ENCODE assay signal across 13 cellular contexts in the genomic region with DNA sequence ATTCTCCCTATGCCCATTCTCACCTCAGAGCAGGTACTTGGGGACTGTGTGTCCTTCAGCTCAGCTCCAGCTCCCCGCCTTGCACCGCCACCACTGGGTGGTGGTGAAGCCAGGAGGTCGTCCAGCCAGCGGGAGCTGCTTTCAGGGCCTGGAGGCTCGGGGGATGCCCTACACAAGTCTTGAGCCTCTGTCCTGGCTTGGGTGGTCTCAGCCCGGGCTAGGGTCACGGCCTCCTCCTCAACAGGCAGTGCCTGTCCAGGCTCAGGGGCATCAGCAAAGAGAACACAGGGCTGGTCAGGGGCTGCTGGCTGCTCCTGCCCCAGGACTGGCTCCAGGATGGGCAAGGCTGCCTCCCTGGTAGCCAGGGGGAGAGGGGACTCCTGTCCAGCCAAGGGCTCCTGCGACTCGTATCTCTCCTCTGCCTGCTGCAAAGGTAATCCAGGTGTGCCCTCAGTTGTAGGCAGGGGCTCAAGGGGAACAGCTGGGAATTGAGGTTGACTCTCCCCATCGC. TPM values are rescaled to one million over a fixed set of nuclear protein-coding genes. Genes with fewer than 3 reads are reported as not detected.
DNase-seq lines count a peak whose midpoint lies in the region; ATAC-seq, FAIRE-seq and TF ChIP-seq lines count a peak whose summit lies in the region.
"Had no signal": no experiment of that assay in that cellular context is flagged by ENCODE, and none has a peak within 500 bp of the region (broad histone marks: within the 10 kb centered on the region; RNA-seq: fewer than 3 reads in every experiment).

No MANE protein-coding gene starts in this region.

- no peaks in the 10 kb centered on the region for H3K9me3 ChIP-seq in SK-N-SH
- no peaks in the 10 kb centered on the region for H3K9me3 ChIP-seq in K562 (replicated peaks; ENCODE audit: control insufficient read depth, insufficient read depth, low read depth, low read length)
- H3K9me3 ChIP-seq in mesodermal cell (ENCODE audit: control insufficient read depth, low read length), result no peaks in the 10 kb centered on the region
- H3K9me3 ChIP-seq in tibial artery, result no peaks in the 10 kb centered on the region

- peaks cover 8% of the 10 kb centered on the region for H3F3A ChIP-seq in SK-N-SH (replicated peaks; ENCODE audit: insufficient read depth)

- POLR2A ChIA-PET in SK-N-SH (lab: Yijun Ruan, JAX) (no interaction called here), K562 (lab: Yijun Ruan, JAX) (interaction anchor here (0.6 to 5.0 kb wide), 6 partner anchors 10 to 583 kb away, joined by 3 to 68 read pairs (median 4); a partner anchor contains a TSS)

- no peak for DNase-seq in SK-N-SH
- no peak for DNase-seq in K562 (ENCODE audit: extremely low read depth in 1 of 4, low spot score in 3 of 4)
- peak in 1 of 2 donors; percentile 67 for DNase-seq in tibial artery
- DNase-seq: NCI-H2029 had no signal

- 100% methylated on average over 5 of the region's 10 CpGs for WGBS in SK-N-SH (ENCODE audit: low lambda C conversion rate)
- WGBS in K562 (ENCODE audit: insufficient coverage, low coverage, missing lambda C conversion rate), result 76% methylated on average over 9 of the region's 10 CpGs
- WGBS in mesodermal cell (ENCODE audit: insufficient coverage in 2 of 2), 2 experiments, result 98% methylated on average over 8 to 9 of the region's 10 CpGs

- CTCF ChIA-PET in SK-N-SH (lab: Yijun Ruan, JAX), result interaction anchor here (0.9 to 1.1 kb wide), 2 partner anchors 10 to 145 kb away, joined by 3 read pairs; no protein-coding TSS in a partner anchor
- CTCF ChIA-PET in K562 (lab: Yijun Ruan, JAX; ENCODE audit: low intra/inter-chr PET ratio), result no interaction called here

- no peak for FAIRE-seq in K562 (lab: Jason Lieb, UNC)

- peaks cover 7% of the 10 kb centered on the region for H3K9me1 ChIP-seq in K562 (ENCODE audit: control insufficient read depth, insufficient read depth, low read length)

- no peak; the same call in 1 of the 2 replicates for TF ChIP-seq POLR2A in K562 (conservative IDR thresholded peaks at IDR 0.05)

- H3K9ac ChIP-seq in SK-N-SH, result no peak overlapping the region
- H3K9ac ChIP-seq in K562 (ENCODE audit: insufficient read depth in 1 of 2, low read depth in 2 of 2, low read length in 2 of 2), result peak overlapping the region in 1 of 2 experiments; percentile 73; a peak in 2 of 4 replicates

- ATAC-seq in SK-N-SH treated with all-trans-retinoic acid at 6 μM for 48 hours (no peak), K562 (peak; percentile 6; the same call in 2 of the 3 replicates), GM18520 (IDR thresholded peaks at IDR 0.05; ENCODE audit: unreplicated experiment) (no peak), HG03432 (IDR thresholded peaks at IDR 0.05; ENCODE audit: unreplicated experiment) (no peak), HG03097 (IDR thresholded peaks at IDR 0.05; ENCODE audit: low FRiP score, unreplicated experiment) (no peak)
- ATAC-seq: activated CD4-positive, CD25-positive, alpha-beta regulatory T cell treated with anti-CD3 and anti-CD28 coated beads, Interleukin-2, amount 50 U/mL, for 24 hours; stimulated activated memory B cell treated with anti-CD40 and anti-IgM and Interleukin-4, amounts not matched to agents 10 μg/mL and 1 μg/mL and 100 μg/mL, for 72 hours had no signal

- in situ Hi-C loops in K562 (cut with MboI), result no loop called here

- H3K9me2 ChIP-seq in SK-N-SH, result no peaks in the 10 kb centered on the region

- no peak for TF ChIP-seq RAD21 in SK-N-SH (IDR thresholded peaks at IDR 0.05; ENCODE audit: low read length)
- no peak for TF ChIP-seq RAD21 in K562 (CRISPR knock-in tag; conservative IDR thresholded peaks at IDR 0.05 in 1 of 2, IDR thresholded peaks at IDR 0.05 in 1 of 2)

- H3K4me3 ChIP-seq in SK-N-SH (ENCODE audit: low read depth in 2 of 2, low read length in 1 of 2), result no peak overlapping the region
- H3K4me3 ChIP-seq in K562, result no peak overlapping the region
- no peak overlapping the region for H3K4me3 ChIP-seq in mesodermal cell (ENCODE audit: extremely low read depth, insufficient read depth, low read length, poor library complexity, severe bottlenecking)
- H3K4me3 ChIP-seq in tibial artery, result no peak overlapping the region
- H3K4me3 ChIP-seq: lung had no signal

- H3K4me2 ChIP-seq in SK-N-SH (peak overlapping the region; percentile 62; the same call in 1 of the 2 replicates), K562 (ENCODE audit: insufficient read depth, low read length) (no peak overlapping the region)

- no peak for TF ChIP-seq EP300 in SK-N-SH (IDR thresholded peaks at IDR 0.05; ENCODE audit: borderline replicate concordance in 1 of 2, low read depth in 1 of 2, low read length in 1 of 2)
- no peak for TF ChIP-seq EP300 in K562 (IDR thresholded peaks at IDR 0.05; ENCODE audit: low read length)

- H3K36me3 ChIP-seq in SK-N-SH (replicated peaks in 1 of 2; ENCODE audit: control insufficient read depth in 1 of 2, insufficient read depth in 2 of 2, low read length in 1 of 2), result peaks cover 33 to 80% of the 10 kb centered on the region in 2 experiments
- peaks cover 83% of the 10 kb centered on the region for H3K36me3 ChIP-seq in K562 (ENCODE audit: control insufficient read depth, insufficient read depth, low read length)
- H3K36me3 ChIP-seq in mesodermal cell (ENCODE audit: control insufficient read depth, insufficient read depth, low read length), result peaks cover 88% of the 10 kb centered on the region
- peaks cover 64 to 84% (median 81%) of the 10 kb centered on the region in 3 donors for H3K36me3 ChIP-seq in tibial artery

- BruUV-seq in K562 (replicated peaks; lab: Mats Ljungman, UMichigan), result no TSS peak

- TF ChIP-seq CTCF in SK-N-SH (IDR thresholded peaks at IDR 0.05) (no peak), K562 (IDR thresholded peaks at IDR 0.05 in 2 of 3, conservative IDR thresholded peaks at IDR 0.05 in 1 of 3; ENCODE audit: insufficient read depth in 2 of 3, low read depth in 1 of 3, low read length in 3 of 3) (peak in 2 of 3 experiments; percentile 3 to 32; a peak in 2 of 6 replicates), tibial artery (IDR thresholded peaks at IDR 0.05) (no peak)

- peaks cover 32% of the 10 kb centered on the region for H3K79me2 ChIP-seq in SK-N-SH (ENCODE audit: insufficient read depth)
- peaks cover 4% of the 10 kb centered on the region; the same call in 2 of the 3 replicates for H3K79me2 ChIP-seq in K562 (ENCODE audit: control insufficient read depth, insufficient read depth, low read length)

- H3K4me1 ChIP-seq in SK-N-SH (ENCODE audit: control insufficient read depth in 1 of 2, insufficient read depth in 2 of 2, low read depth in 1 of 2, low read length in 1 of 2) (peaks cover 2 to 4% of the 10 kb centered on the region in 2 experiments; a peak in 1 of 4 replicates), K562 (replicated peaks in 1 of 2; ENCODE audit: control insufficient read depth in 2 of 2, insufficient read depth in 2 of 2, low read length in 2 of 2) (peaks cover 25 to 49% of the 10 kb centered on the region in 2 experiments), mesodermal cell (ENCODE audit: control insufficient read depth, insufficient read depth, low read length, poor library complexity, severe bottlenecking) (peaks cover 61% of the 10 kb centered on the region), tibial artery (peaks cover 0 to 82% (median 60%) of the 10 kb centered on the region in 4 donors)

- H2AFZ ChIP-seq in SK-N-SH (ENCODE audit: low read depth) (no peak overlapping the region), K562 (ENCODE audit: low read depth, low read length) (no peak overlapping the region)

- H3K27me3 ChIP-seq in SK-N-SH (ENCODE audit: insufficient read depth) (no peaks in the 10 kb centered on the region), K562 (ENCODE audit: control insufficient read depth in 2 of 2, insufficient read depth in 2 of 2, low read length in 2 of 2) (no peaks in the 10 kb centered on the region), tibial artery (no peaks in the 10 kb centered on the region)

- intact Hi-C loops in K562 (cut with micrococcal nuclease), result no loop called here
- intact Hi-C loops in tibial artery (cut with DNase I; ENCODE audit: low total_unique reads), result no loop called here

- H3K27ac ChIP-seq in SK-N-SH (ENCODE audit: low read depth in 2 of 2, low read length in 1 of 2) (peak overlapping the region in 1 of 2 experiments; percentile 75; a peak in 1 of 4 replicates), K562 (ENCODE audit: extremely low read depth, low read depth, low read length) (no peak overlapping the region), mesodermal cell (ENCODE audit: low read depth, low read length, severe bottlenecking) (peak overlapping the region; percentile 10), tibial artery (peak overlapping the region; percentile 76 to 79)

- H4K20me1 ChIP-seq in SK-N-SH (ENCODE audit: insufficient read depth) (peaks cover 15% of the 10 kb centered on the region), K562 (replicated peaks; ENCODE audit: control insufficient read depth, insufficient read depth, low read length) (peaks cover 24% of the 10 kb centered on the region)

RNA-seq across cellular contexts. Expression of a gene that starts 12.2 kb away (rescaled TPM):
- polyA plus RNA-seq in SK-N-SH (2012; rRNA removed) (29.6 and 43.3 TPM in 2 replicates), K562 (2011; rRNA removed) (7.3 and 14.1 TPM in 2 replicates), K562 (2014; fragmentation: Illumina TruSeq; extraction: Trizol) (29.9 and 31.4 TPM in 2 replicates), K562 (2014; fragmentation: Nextera tagmentation; extraction: Ambion mirVana) (1 to 10 TPM; 1.1 to 1.2 TPM), K562 (2014; rRNA removed) (19.5 and 23.8 TPM in 2 replicates)
- 18.0 and 25.0 TPM in 2 replicates for polyA plus RNA-seq in SK-N-SH (2012; cell fraction: cytosol; rRNA removed)
- polyA plus RNA-seq in SK-N-SH (2012; cell fraction: nucleus; rRNA removed), result 108 and 113 TPM in 2 replicates
- 28.6 and 47.8 TPM in 2 replicates for total RNA-seq in K562 (2011; cell fraction: chromatin; rRNA removed; ENCODE audit: low replicate concordance)
- total RNA-seq in K562 (2011; cell fraction: nucleolus; rRNA removed), result 20.5 and 22.4 TPM in 2 replicates
- 30.6 and 31.7 TPM in 2 replicates for total RNA-seq in K562 (2011; cell fraction: nucleoplasm; rRNA removed)
- total RNA-seq in K562 (2014; rRNA removed) (16.2 and 20.2 TPM in 2 replicates), K562 (2014; rRNA removed; fragmentation: Illumina TruSeq; extraction: Trizol) (10.9 and 11.2 TPM in 2 replicates), K562 (2015; rRNA removed; fragmentation: Illumina TruSeq; extraction: Trizol) (8.0 and 10.3 TPM in 2 replicates), K562 (2021) (35.0 and 47.2 TPM in 2 replicates)
- 11.4 and 12.5 TPM in 2 replicates for polyA plus RNA-seq in K562 (2011; cell fraction: cytosol; rRNA removed)
- polyA plus RNA-seq in K562 (2011; cell fraction: nucleus; rRNA removed), result 34.2 and 50.1 TPM in 2 replicates
- polyA plus RNA-seq in K562 (2012), result 17.5 and 28.9 TPM in 2 replicates
- polyA minus RNA-seq in K562 (2011; rRNA and poly(A)+ RNA removed), result 13.6 and 14.5 TPM in 2 replicates
- polyA minus RNA-seq in K562 (2011; cell fraction: cytosol; rRNA and poly(A)+ RNA removed), result 13.8 and 18.3 TPM in 2 replicates
- 8.2 and 11.6 TPM in 2 replicates for polyA minus RNA-seq in K562 (2011; cell fraction: nucleus; rRNA and poly(A)+ RNA removed)
- polyA plus RNA-seq in mesodermal cell (2013, experiment 1 of 2), result 125 TPM
- 103 TPM for polyA plus RNA-seq in mesodermal cell (2013, experiment 2 of 2)

RNA-seq across cellular contexts. Expression of a gene that starts 23.1 kb away (rescaled TPM):
- polyA plus RNA-seq in SK-N-SH (2012; rRNA removed) (122 and 137 TPM in 2 replicates), K562 (2011; rRNA removed) (232 and 251 TPM in 2 replicates), K562 (2014; fragmentation: Illumina TruSeq; extraction: Trizol) (314 and 416 TPM in 2 replicates), K562 (2014; fragmentation: Nextera tagmentation; extraction: Ambion mirVana) (10 to 100 TPM; 91.1 to 96.0 TPM), K562 (2014; rRNA removed) (224 and 238 TPM in 2 replicates)
- 146 and 159 TPM in 2 replicates for polyA plus RNA-seq in SK-N-SH (2012; cell fraction: cytosol; rRNA removed)
- polyA plus RNA-seq in SK-N-SH (2012; cell fraction: nucleus; rRNA removed), result 103 and 108 TPM in 2 replicates
- total RNA-seq in K562 (2011; cell fraction: chromatin; rRNA removed; ENCODE audit: low replicate concordance), result 63.0 and 84.0 TPM in 2 replicates
- total RNA-seq in K562 (2011; cell fraction: nucleolus; rRNA removed), result 50.7 and 51.9 TPM in 2 replicates
- total RNA-seq in K562 (2011; cell fraction: nucleoplasm; rRNA removed), result 52.0 and 58.5 TPM in 2 replicates
- total RNA-seq in K562 (2014; rRNA removed) (257 and 316 TPM in 2 replicates), K562 (2014; rRNA removed; fragmentation: Illumina TruSeq; extraction: Trizol) (216 and 243 TPM in 2 replicates), K562 (2015; rRNA removed; fragmentation: Illumina TruSeq; extraction: Trizol) (259 and 269 TPM in 2 replicates), K562 (2021) (224 and 245 TPM in 2 replicates)
- polyA plus RNA-seq in K562 (2011; cell fraction: cytosol; rRNA removed), result 291 and 330 TPM in 2 replicates
- 122 and 133 TPM in 2 replicates for polyA plus RNA-seq in K562 (2011; cell fraction: nucleus; rRNA removed)
- polyA plus RNA-seq in K562 (2012), result 172 and 211 TPM in 2 replicates
- polyA minus RNA-seq in K562 (2011; rRNA and poly(A)+ RNA removed), result 224 and 271 TPM in 2 replicates
- polyA minus RNA-seq in K562 (2011; cell fraction: cytosol; rRNA and poly(A)+ RNA removed), result 164 and 173 TPM in 2 replicates
- polyA minus RNA-seq in K562 (2011; cell fraction: nucleus; rRNA and poly(A)+ RNA removed), result 25.0 and 46.5 TPM in 2 replicates
- polyA plus RNA-seq in mesodermal cell (2013, experiment 1 of 2), result 220 TPM
- 213 TPM for polyA plus RNA-seq in mesodermal cell (2013, experiment 2 of 2)

RNA-seq across cellular contexts. Expression of a gene that starts 25.6 kb away (rescaled TPM):
- polyA plus RNA-seq in SK-N-SH (2012; rRNA removed), result not detected in 2 replicates
- not detected in 2 replicates for polyA plus RNA-seq in SK-N-SH (2012; cell fraction: cytosol; rRNA removed)
- 0.05 TPM in 1 of 2 replicates, not detected in the other for polyA plus RNA-seq in SK-N-SH (2012; cell fraction: nucleus; rRNA removed)
- not detected in 2 replicates for total RNA-seq in K562 (2011; cell fraction: chromatin; rRNA removed; ENCODE audit: low replicate concordance)
- total RNA-seq in K562 (2011; cell fraction: nucleolus; rRNA removed), result not detected in 2 replicates
- not detected in 2 replicates for total RNA-seq in K562 (2011; cell fraction: nucleoplasm; rRNA removed)
- not detected in 2 replicates for total RNA-seq in K562 (2014; rRNA removed)
- not detected in 2 replicates for total RNA-seq in K562 (2014; rRNA removed; fragmentation: Illumina TruSeq; extraction: Trizol)
- not detected in 2 replicates for total RNA-seq in K562 (2015; rRNA removed; fragmentation: Illumina TruSeq; extraction: Trizol)
- not detected in 2 replicates for total RNA-seq in K562 (2021)
- polyA plus RNA-seq in K562 (2011; rRNA removed), result not detected in 2 replicates
- 0.07 TPM in 1 of 2 replicates, not detected in the other for polyA plus RNA-seq in K562 (2011; cell fraction: cytosol; rRNA removed)
- not detected in 2 replicates for polyA plus RNA-seq in K562 (2011; cell fraction: nucleus; rRNA removed)
- not detected in 2 replicates for polyA plus RNA-seq in K562 (2012)
- polyA plus RNA-seq in K562 (2014; fragmentation: Illumina TruSeq; extraction: Trizol), result not detected in 2 replicates
- not detected for polyA plus RNA-seq in K562 (2014; fragmentation: Nextera tagmentation; extraction: Ambion mirVana)
- polyA plus RNA-seq in K562 (2014; rRNA removed), result not detected in 2 replicates
- not detected in 2 replicates for polyA minus RNA-seq in K562 (2011; rRNA and poly(A)+ RNA removed)
- not detected in 2 replicates for polyA minus RNA-seq in K562 (2011; cell fraction: cytosol; rRNA and poly(A)+ RNA removed)
- polyA minus RNA-seq in K562 (2011; cell fraction: nucleus; rRNA and poly(A)+ RNA removed), result not detected in 2 replicates
- polyA plus RNA-seq in mesodermal cell (2013, experiment 1 of 2), result 7.7 TPM
- 5.2 TPM for polyA plus RNA-seq in mesodermal cell (2013, experiment 2 of 2)
- total RNA-seq: fibroblast of lung had no signal
- polyA plus RNA-seq: fibroblast of lung, lung had no signal

Comparison
In these comparisons a context has a peak if more than half of its experiments do, and no peak if none do; other contexts are left out.
1. CTCF ChIP-seq: peak in K562 (2 of 3); none in SK-N-SH (single experiment) and tibial artery (0 of 2).